21 cellular contexts compared by ENCODE assay signal in genomic region chr5:170223349-170223748, GRCh38. TPM values are rescaled to one million over a fixed set of nuclear protein-coding genes. Genes with fewer than 3 reads are reported as not detected.
DNase-seq lines count a peak whose midpoint lies in the region; ATAC-seq, FAIRE-seq and TF ChIP-seq lines count a peak whose summit lies in the region.
"Had no signal": no experiment of that assay in that cellular context is flagged by ENCODE, and none has a peak within 500 bp of the region (broad histone marks: within the 10 kb centered on the region; RNA-seq: fewer than 3 reads in every experiment).

No MANE protein-coding gene starts in this region.

- H3K79me2 ChIP-seq in HepG2 (ENCODE audit: insufficient read depth, low read length), result no peaks in the 10 kb centered on the region

- 67% methylated on average over 1 of the region's 1 CpG for WGBS in liver
- 0% methylated on average over 1 of the region's 1 CpG for WGBS in HepG2 (ENCODE audit: low lambda C conversion rate)

- FAIRE-seq in HepG2 (lab: Jason Lieb, UNC), result no peak
- FAIRE-seq: A204.1, GM12891, K562 had no signal

- no TSS peak for BruUV-seq in HepG2 (replicated peaks; lab: Mats Ljungman, UMichigan)

- CTCF ChIA-PET in HepG2 (lab: Yijun Ruan, JAX; ENCODE audit: low intra/inter-chr PET ratio, low total read pairs), result no interaction called here

- TF ChIP-seq CTCF in liver (IDR thresholded peaks at IDR 0.05; ENCODE audit: low read depth, low read length, missing input control) (no peak), HepG2 (CRISPR knock-in tag; IDR thresholded peaks at IDR 0.05) (no peak), astrocyte of the cerebellum (IDR thresholded peaks at IDR 0.05; ENCODE audit: low read depth, low read length, missing control alignments) (no peak), foreskin keratinocyte (conservative IDR thresholded peaks at IDR 0.05) (no peak)

- H3K4me3 ChIP-seq in liver (ENCODE audit: low read depth in 1 of 3, low read length in 3 of 3), result no peak overlapping the region
- H3K4me3 ChIP-seq in HepG2 (replicated peaks in 1 of 3; ENCODE audit: insufficient read depth in 1 of 3, low read depth in 2 of 3, low read length in 3 of 3), result no peak overlapping the region
- H3K4me3 ChIP-seq in astrocyte of the cerebellum (ENCODE audit: low read depth, low read length), result no peak overlapping the region
- H3K4me3 ChIP-seq: K562, SJSA1 had no signal

- ATAC-seq in HepG2, result no peak
- ATAC-seq in left ventricle myocardium superior, result peak; percentile 63
- no peak for ATAC-seq in foreskin keratinocyte
- ATAC-seq in HG02981 (IDR thresholded peaks at IDR 0.05; ENCODE audit: unreplicated experiment), result no peak
- ATAC-seq: K562 had no signal

- H3K27ac ChIP-seq in liver (ENCODE audit: low read depth in 1 of 2, low read length in 2 of 2) (no peak overlapping the region), HepG2 (ENCODE audit: extremely low read length, insufficient read depth, low read length) (no peak overlapping the region), foreskin keratinocyte (no peak overlapping the region)
- H3K27ac ChIP-seq: HL-60, SJSA1 had no signal

- H3K36me3 ChIP-seq in liver (ENCODE audit: control insufficient read depth in 4 of 4, insufficient read depth in 3 of 4, low read depth in 1 of 4, low read length in 3 of 4) (no peaks in the 10 kb centered on the region), HepG2 (replicated peaks in 1 of 2; ENCODE audit: control insufficient read depth in 1 of 2, insufficient read depth in 2 of 2, low read length in 2 of 2) (no peaks in the 10 kb centered on the region)
- H3K36me3 ChIP-seq: SJSA1 had no signal

- DNase-seq in HepG2 (ENCODE audit: low spot score) (no peak), astrocyte of the cerebellum (ENCODE audit: low read depth) (peak; percentile 5), left ventricle myocardium superior (no peak), cortex of kidney (lab: John Stamatoyannopoulos, UW) (no peak), foreskin keratinocyte (no peak)
- no peak for DNase-seq in stimulated activated naive CD4-positive, alpha-beta T cell treated with Interleukin-2 at 50 U/mL for 16 hours (lab: John Stamatoyannopoulos, UW)
- DNase-seq: CD4-positive, CD25-positive, alpha-beta regulatory T cell; DMS53; NCI-H1092 treated with DMSO at 0.1 percent for 48 hours; NCI-H1694 treated with DMSO at 0.1 percent for 48 hours; NCI-H82; RPMI8226 had no signal

- TF ChIP-seq EP300 in HepG2 (IDR thresholded peaks at IDR 0.05; ENCODE audit: low read depth in 2 of 2, low read length in 2 of 2) (no peak), HepG2 (CRISPR knock-in tag; IDR thresholded peaks at IDR 0.05; ENCODE audit: borderline replicate concordance) (no peak)

- no peak overlapping the region for H3K9ac ChIP-seq in liver (ENCODE audit: low read depth in 1 of 2, low read length in 2 of 2)
- H3K9ac ChIP-seq in HepG2 (ENCODE audit: insufficient read depth, low read depth, low read length), result no peak overlapping the region

- no peak overlapping the region for H2AFZ ChIP-seq in HepG2 (ENCODE audit: low read length)

- no peaks in the 10 kb centered on the region for H3K9me3 ChIP-seq in liver (ENCODE audit: control insufficient read depth in 4 of 4, low read length in 3 of 4)
- no peaks in the 10 kb centered on the region for H3K9me3 ChIP-seq in HepG2 (ENCODE audit: low read length)
- H3K9me3 ChIP-seq: SJSA1 had no signal

- TF ChIP-seq RAD21 in liver (IDR thresholded peaks at IDR 0.05) (no peak), HepG2 (CRISPR knock-in tag; IDR thresholded peaks at IDR 0.05) (no peak)

- POLR2A ChIA-PET in HepG2 (lab: Yijun Ruan, JAX), result no interaction called here

- in situ Hi-C loops in HepG2 (cut with HindIII; ENCODE audit: extremely low pct_ligation_motif_present, low pct_unique_long_range_greater_than_20kb), result no loop called here
- in situ Hi-C loops in astrocyte of the cerebellum (cut with HindIII; ENCODE audit: low sequenced_read_pairs), result no loop called here

- intact Hi-C loops in HepG2 (cut with micrococcal nuclease; ENCODE audit: unreplicated experiment), result no loop called here
- intact Hi-C loops in left ventricle myocardium superior (cut with micrococcal nuclease), result loop anchor here (10.0 kb wide), 1 partner anchor 121 kb away; no protein-coding TSS in a partner anchor

- no peaks in the 10 kb centered on the region for H3K4me1 ChIP-seq in liver (ENCODE audit: control insufficient read depth in 4 of 4, insufficient read depth in 4 of 4, low read length in 3 of 4)
- no peaks in the 10 kb centered on the region for H3K4me1 ChIP-seq in HepG2 (ENCODE audit: insufficient read depth, low read length)
- H3K4me1 ChIP-seq in foreskin keratinocyte, result peaks cover 10% of the 10 kb centered on the region

- H4K20me1 ChIP-seq in HepG2 (ENCODE audit: insufficient read depth, low read length), result no peaks in the 10 kb centered on the region

- TF ChIP-seq POLR2A in HepG2 (IDR thresholded peaks at IDR 0.05; ENCODE audit: insufficient read depth in 1 of 2, low read depth in 2 of 2, low read length in 2 of 2), result no peak

- H3K4me2 ChIP-seq in HepG2 (ENCODE audit: low read depth, low read length), result no peak overlapping the region

- H3K27me3 ChIP-seq in liver (ENCODE audit: control insufficient read depth in 4 of 4, insufficient read depth in 4 of 4, low read length in 3 of 4), result no peaks in the 10 kb centered on the region
- no peaks in the 10 kb centered on the region for H3K27me3 ChIP-seq in HepG2 (ENCODE audit: control insufficient read depth in 1 of 2, insufficient read depth in 2 of 2, low read length in 2 of 2)
- no peaks in the 10 kb centered on the region for H3K27me3 ChIP-seq in foreskin keratinocyte
- H3K27me3 ChIP-seq: SJSA1 had no signal

TF ChIP-seq in liver, 16 proteins besides CTCF, POLR2A, EP300 and RAD21:
- TF ChIP-seq JUND (IDR thresholded peaks at IDR 0.05) (no peak), YY1 (IDR thresholded peaks at IDR 0.05) (no peak), NR2F2 (IDR thresholded peaks at IDR 0.05) (peak; percentile 9), RXRA (IDR thresholded peaks at IDR 0.05) (peak in 1 of 2 donors; percentile 9)
TF ChIP-seq in liver: peak in this region for 2.

TF ChIP-seq in HepG2, 621 proteins besides CTCF, POLR2A, EP300 and RAD21 (continues in another document):
- TF ChIP-seq FOXC1 (CRISPR knock-in tag; IDR thresholded peaks at IDR 0.05; ENCODE audit: borderline replicate concordance) (no peak), ZNF292 (CRISPR knock-in tag; IDR thresholded peaks at IDR 0.05; ENCODE audit: borderline replicate concordance, low read depth) (no peak), ZNF280B (CRISPR knock-in tag; IDR thresholded peaks at IDR 0.05; ENCODE audit: borderline replicate concordance) (no peak), DMAP1 (CRISPR knock-in tag; IDR thresholded peaks at IDR 0.05) (no peak), GATAD2A (CRISPR knock-in tag; IDR thresholded peaks at IDR 0.05) (no peak), ZBTB3 (CRISPR knock-in tag; IDR thresholded peaks at IDR 0.05; ENCODE audit: borderline replicate concordance, low read depth) (no peak), CENPBD1 (CRISPR knock-in tag; IDR thresholded peaks at IDR 0.05; ENCODE audit: borderline replicate concordance, low read depth) (no peak), NFE2 (CRISPR knock-in tag; IDR thresholded peaks at IDR 0.05) (no peak), FOSL1 (CRISPR knock-in tag; IDR thresholded peaks at IDR 0.05; ENCODE audit: borderline replicate concordance) (no peak), ZNF432 (CRISPR knock-in tag; IDR thresholded peaks at IDR 0.05; ENCODE audit: borderline replicate concordance) (no peak), HOXA9 (CRISPR knock-in tag; IDR thresholded peaks at IDR 0.05; ENCODE audit: borderline replicate concordance) (no peak)

RNA-seq across cellular contexts. Expression of gene C5orf58, which starts 9.4 kb away (rescaled TPM):
- total RNA-seq in liver, result not detected
- under 1 TPM in 1 of 2 donors, not detected in 1; 0.64 TPM for polyA plus RNA-seq in liver
- not detected in 2 replicates for total RNA-seq in HepG2 (2016; rRNA removed; fragmentation: Illumina TruSeq; extraction: Trizol)
- total RNA-seq in HepG2 (2016; cell fraction: cytosol; rRNA removed; fragmentation: Illumina TruSeq; extraction: Trizol; ENCODE audit: low read depth), result not detected in 2 replicates
- not detected in 2 replicates for total RNA-seq in HepG2 (2016; cell fraction: insoluble cytoplasmic fraction; rRNA removed; fragmentation: Illumina TruSeq; extraction: Trizol)
- total RNA-seq in HepG2 (2016; cell fraction: membrane; rRNA removed; fragmentation: Illumina TruSeq; extraction: Trizol), result not detected in 2 replicates
- total RNA-seq in HepG2 (2016; cell fraction: nucleus; rRNA removed; fragmentation: Illumina TruSeq; extraction: Trizol), result not detected in 2 replicates
- not detected in 2 replicates for polyA plus RNA-seq in HepG2 (2011; rRNA removed)
- not detected in 2 replicates for polyA plus RNA-seq in HepG2 (2011; cell fraction: cytosol; rRNA removed)
- polyA plus RNA-seq in HepG2 (2011; cell fraction: nucleus; rRNA removed), result not detected in 2 replicates
- polyA plus RNA-seq in HepG2 (2012), result not detected in 2 replicates
- not detected in 2 replicates for polyA plus RNA-seq in HepG2 (2016; cell fraction: cytosol; fragmentation: Illumina TruSeq; extraction: Trizol; ENCODE audit: low read depth)
- polyA plus RNA-seq in HepG2 (2016; cell fraction: insoluble cytoplasmic fraction; fragmentation: Illumina TruSeq; extraction: Trizol; ENCODE audit: low read depth), result not detected in 2 replicates
- polyA plus RNA-seq in HepG2 (2016; cell fraction: membrane; fragmentation: Illumina TruSeq; extraction: Trizol; ENCODE audit: low read depth), result not detected in 2 replicates
- not detected in 2 replicates for polyA plus RNA-seq in HepG2 (2016; cell fraction: nucleus; fragmentation: Illumina TruSeq; extraction: Trizol; ENCODE audit: insufficient read depth, low read depth)
- polyA minus RNA-seq in HepG2 (2011; rRNA and poly(A)+ RNA removed; ENCODE audit: low replicate concordance), result not detected in 2 replicates
- polyA minus RNA-seq in HepG2 (2011; cell fraction: cytosol; rRNA and poly(A)+ RNA removed), result not detected in 2 replicates
- not detected in 2 replicates for polyA minus RNA-seq in HepG2 (2011; cell fraction: nucleus; rRNA and poly(A)+ RNA removed)
- total RNA-seq in left ventricle myocardium superior, result not detected
- total RNA-seq in foreskin keratinocyte, result not detected in 2 replicates
- not detected in 2 replicates for polyA plus RNA-seq in foreskin keratinocyte
- total RNA-seq: CD4-positive, CD25-positive, alpha-beta regulatory T cell; G401; NCI-H460; SJSA1 had no signal
